9 cellular contexts compared by ENCODE assay signal in genomic region chr17:7929158-7930029, GRCh38. TPM values are rescaled to one million over a fixed set of nuclear protein-coding genes. Genes with fewer than 3 reads are reported as not detected.
DNase-seq lines count a peak whose midpoint lies in the region; ATAC-seq, FAIRE-seq and TF ChIP-seq lines count a peak whose summit lies in the region.
"Had no signal": no experiment of that assay in that cellular context is flagged by ENCODE, and none has a peak within 500 bp of the region (broad histone marks: within the 10 kb centered on the region; RNA-seq: fewer than 3 reads in every experiment).

TSS of gene KCNAB3 (minus strand) at chr17:7929856. CDS start at chr17:7929435, 421 bp downstream.

- no peak within 1 kb of the TSS for H3K9ac ChIP-seq in PC-3 (ENCODE audit: low read length)
- no peak within 1 kb of the TSS; the same call in 1 of the 2 replicates for H3K9ac ChIP-seq in GM12878 (ENCODE audit: control insufficient read depth, insufficient read depth, low read length)
- peak within 1 kb of the TSS; percentile 39; the same call in 1 of the 2 replicates for H3K9ac ChIP-seq in iPS-20b (ENCODE audit: low read depth, low read length)
- H3K9ac ChIP-seq: parathyroid adenoma had no signal

- H3K9me3 ChIP-seq in PC-3 (ENCODE audit: low read length) (no peaks in the 10 kb centered on the region), GM12878 (replicated peaks; ENCODE audit: control insufficient read depth, insufficient read depth, low read length) (no peaks in the 10 kb centered on the region), iPS-20b (ENCODE audit: insufficient read depth, low read depth, low read length) (no peaks in the 10 kb centered on the region)

- H3K36me3 ChIP-seq in PC-3 (ENCODE audit: low read depth, low read length) (no peaks in the 10 kb centered on the region), GM12878 (ENCODE audit: control insufficient read depth in 2 of 2, insufficient read depth in 2 of 2, low read length in 1 of 2) (no peaks in the 10 kb centered on the region; a peak in 1 of 4 replicates), iPS-20b (ENCODE audit: insufficient read depth, low read depth, low read length) (peaks cover under 1% of the 10 kb centered on the region; the same call in 1 of the 2 replicates)

- H3K27ac ChIP-seq in PC-3 (ENCODE audit: low read length) (no peak within 1 kb of the TSS), GM12878 (ENCODE audit: control insufficient read depth, insufficient read depth) (no peak within 1 kb of the TSS), iPS-20b (ENCODE audit: low read length) (no peak within 1 kb of the TSS)

- BruUV-seq in PC-3 (replicated peaks; lab: Mats Ljungman, UMichigan), result no TSS peak
- no TSS peak for BruUV-seq in GM12878 (replicated peaks; lab: Mats Ljungman, UMichigan)

- TF ChIP-seq RAD21 in GM12878 (IDR thresholded peaks at IDR 0.05; ENCODE audit: insufficient read depth, low read depth, low read length), result no peak

- intact Hi-C loops in PC-3 (cut with micrococcal nuclease) (loop anchor here (5.0 kb wide), 2 partner anchors 53 to 128 kb away; no protein-coding TSS in a partner anchor), GM12878 (cut with micrococcal nuclease; ENCODE audit: unreplicated experiment) (loop anchor here (5.0 kb wide), 1 partner anchor 58 kb away; no protein-coding TSS in a partner anchor), lower leg skin (cut with DNase I; ENCODE audit: low total_unique reads) (no loop called here)

- TF ChIP-seq CTCF in PC-3 (conservative IDR thresholded peaks at IDR 0.05; ENCODE audit: low read depth, low read length) (no peak), GM12878 (IDR thresholded peaks at IDR 0.05 in 2 of 3, conservative IDR thresholded peaks at IDR 0.05 in 1 of 3; ENCODE audit: control insufficient read depth in 2 of 3, extremely low read depth in 1 of 3, insufficient read depth in 1 of 3, low read depth in 3 of 3, low read length in 3 of 3) (no peak), lower leg skin (IDR thresholded peaks at IDR 0.05) (no peak)

- DNase-seq in EL (peak; percentile 82), PC-3 (no peak), GM12878 (ENCODE audit: low read depth, low spot score) (no peak), GM12891 (ENCODE audit: insufficient read length, low spot score) (no peak), kidney glomerular epithelial cell (lab: John Stamatoyannopoulos, UW) (no peak), lower leg skin (ENCODE audit: low spot score in 2 of 2) (no peak)
- DNase-seq in stimulated activated CD4-positive, alpha-beta T cell treated with anti-CD3 and anti-CD28 coated beads, Interleukin-2, amount 100 ng/mL, for 48 hours, result peak; percentile 30 to 48

- peaks cover 35% of the 10 kb centered on the region for H3K79me2 ChIP-seq in PC-3 (ENCODE audit: low read length)
- peaks cover 31% of the 10 kb centered on the region for H3K79me2 ChIP-seq in GM12878 (ENCODE audit: control insufficient read depth, insufficient read depth, low read length)
- H3K79me2 ChIP-seq: parathyroid adenoma had no signal

- H3K4me3 ChIP-seq in PC-3 (ENCODE audit: low read length) (peak within 1 kb of the TSS; percentile 98; the same call in 1 of the 2 replicates), GM12878 (peak within 1 kb of the TSS; percentile 100; the same call in 1 of the 2 replicates), iPS-20b (ENCODE audit: low read length) (peak within 1 kb of the TSS; percentile 68), lower leg skin (ENCODE audit: low read depth, poor library complexity, severe bottlenecking) (no peak within 1 kb of the TSS)

- TF ChIP-seq EP300 in GM12878 (IDR thresholded peaks at IDR 0.05; ENCODE audit: borderline replicate concordance in 1 of 2, control insufficient read depth in 1 of 2, low read depth in 2 of 2, low read length in 2 of 2), result no peak

- TF ChIP-seq POLR2A in GM12878 (IDR thresholded peaks at IDR 0.05; ENCODE audit: low read depth, low read length), result no peak
- no peak for TF ChIP-seq POLR2A in GM12891 (IDR thresholded peaks at IDR 0.05; ENCODE audit: low read depth, low read length)
- no peak for TF ChIP-seq POLR2A in lower leg skin (IDR thresholded peaks at IDR 0.05)

- H4K20me1 ChIP-seq in PC-3 (ENCODE audit: low read length), result no peaks in the 10 kb centered on the region
- H4K20me1 ChIP-seq in GM12878 (ENCODE audit: control insufficient read depth, insufficient read depth), result no peaks in the 10 kb centered on the region

- CTCF ChIA-PET in PC-3 (lab: Charles Lee) (no interaction called here), GM12878 (lab: Yijun Ruan, JAX) (interaction anchor here (0.6 to 8.9 kb wide), 3 partner anchors 53 to 106 kb away, joined by 3 to 76 read pairs (median 5); no protein-coding TSS in a partner anchor)

- SMC1A ChIA-PET in GM12878 (lab: Charles Lee; ENCODE audit: uncharacterized antibody, unreplicated experiment), result interaction anchor here (0.6 to 1.1 kb wide), 3 partner anchors 14 to 191 kb away, joined by 3 to 4 read pairs (median 3); partner anchors contain the start of gene RNF227

- no peaks in the 10 kb centered on the region for H3K9me2 ChIP-seq in PC-3 (replicated peaks; ENCODE audit: low read length)

- FAIRE-seq in GM12878 (lab: Jason Lieb, UNC) (no peak), GM12891 (lab: Jason Lieb, UNC) (no peak)

- H3F3A ChIP-seq in PC-3 (ENCODE audit: low read length, unreplicated experiment), result no peaks in the 10 kb centered on the region

- H2AFZ ChIP-seq in PC-3 (ENCODE audit: low read length), result no peak within 1 kb of the TSS
- H2AFZ ChIP-seq in GM12878 (ENCODE audit: control insufficient read depth, low read depth, low read length), result no peak within 1 kb of the TSS; the same call in 1 of the 2 replicates
- H2AFZ ChIP-seq: parathyroid adenoma had no signal

- RAD21 ChIA-PET in GM12878 (lab: Charles Lee; ENCODE audit: unreplicated experiment), result interaction anchor here (1.0 kb wide), 1 partner anchor 14 kb away, joined by 3 read pairs; the partner anchor contains the start of gene RNF227

- peak within 1 kb of the TSS; percentile 99 for H3K4me2 ChIP-seq in PC-3 (ENCODE audit: low read length)
- H3K4me2 ChIP-seq in GM12878 (ENCODE audit: control insufficient read depth, insufficient read depth), result peak within 1 kb of the TSS; percentile 59

- 62% methylated on average over 37 of the region's 67 CpGs for WGBS in GM12878 (ENCODE audit: insufficient coverage, insufficient replicate concordance, low lambda C conversion rate, missing lambda C conversion rate)
- WGBS in lower leg skin, 2 donors, result 36 to 44% methylated on average over 48 to 59 of the region's 67 CpGs

- in situ Hi-C loops in GM12878 (cut with MboI), result no loop called here

- H3K27me3 ChIP-seq in PC-3 (ENCODE audit: low read length), result no peaks in the 10 kb centered on the region
- H3K27me3 ChIP-seq in GM12878 (replicated peaks in 1 of 2; ENCODE audit: control insufficient read depth in 2 of 2, insufficient read depth in 2 of 2, low read length in 1 of 2), result no peaks in the 10 kb centered on the region
- H3K27me3 ChIP-seq in iPS-20b (ENCODE audit: insufficient read depth, low read length), result peaks cover 49% of the 10 kb centered on the region

- H3K4me1 ChIP-seq in PC-3 (ENCODE audit: insufficient read depth, low read length) (peaks cover 19% of the 10 kb centered on the region), GM12878 (ENCODE audit: control insufficient read depth, insufficient read depth, low read length) (peaks cover 8% of the 10 kb centered on the region), iPS-20b (ENCODE audit: insufficient read depth, low read length) (peaks cover 7% of the 10 kb centered on the region; the same call in 1 of the 2 replicates)

- ATAC-seq in PC-3, result no peak
- ATAC-seq in GM12878, result peak; percentile 74

- POLR2A ChIA-PET in PC-3 (lab: Charles Lee; ENCODE audit: unreplicated experiment), result no interaction called here
- POLR2A ChIA-PET in GM12878 (lab: Charles Lee), result interaction anchor here (0.5 to 1.6 kb wide), 5 partner anchors 10 to 92 kb away, joined by 4 to 6 read pairs (median 4); partner anchors contain the start of gene RNF227

TF ChIP-seq in GM12878, 131 proteins besides CTCF, POLR2A, EP300 and RAD21 (continues in another document):
- no peak for TF ChIP-seq KLF5 (IDR thresholded peaks at IDR 0.05; ENCODE audit: partially characterized antibody)

TF ChIP-seq in GM12891, 5 proteins besides CTCF, POLR2A, EP300 and RAD21:
- TF ChIP-seq PAX5 (IDR thresholded peaks at IDR 0.05; ENCODE audit: insufficient read depth, low read length, severe bottlenecking), result no peak
- no peak for TF ChIP-seq POU2F2 (IDR thresholded peaks at IDR 0.05; ENCODE audit: low read depth, low read length)
- TF ChIP-seq TAF1 (IDR thresholded peaks at IDR 0.05; ENCODE audit: low read depth, low read length), result no peak
- TF ChIP-seq SPI1 (IDR thresholded peaks at IDR 0.05; ENCODE audit: low read depth, low read length), result no peak
- TF ChIP-seq POLR2AphosphoS5 (IDR thresholded peaks at IDR 0.05; ENCODE audit: low read depth, low read length), result no peak

RNA-seq across cellular contexts. Expression of gene KCNAB3, which starts in this region (rescaled TPM):
- total RNA-seq in PC-3 (2014; rRNA removed) (0.26 and 0.75 TPM in 2 replicates), GM12878 (2014; rRNA removed) (1.9 and 2.3 TPM in 2 replicates), GM12878 (2014; rRNA removed; fragmentation: Illumina TruSeq; extraction: Trizol) (1.2 and 1.6 TPM in 2 replicates), GM12878 (2021) (3.9 and 7.0 TPM in 2 replicates), lower leg skin (under 1 TPM; 0.10 to 0.49 (median 0.24) TPM)
- 7.1 and 7.6 TPM in 2 replicates for total RNA-seq in GM12878 (2013; cell fraction: nucleolus; rRNA removed)
- polyA plus RNA-seq in GM12878 (2011; ENCODE audit: low read depth), result 2.1 TPM
- polyA plus RNA-seq in GM12878 (2011; rRNA removed) (1.6 and 1.9 TPM in 2 replicates), GM12878 (2014; fragmentation: Illumina TruSeq; extraction: Trizol) (2.0 and 2.6 TPM in 2 replicates), GM12878 (2014; fragmentation: Nextera tagmentation; extraction: Ambion mirVana) (under 1 TPM; 0.22 to 0.42 TPM), GM12878 (2014; rRNA removed) (6.3 and 7.9 TPM in 2 replicates), GM12878 (2016; fragmentation: Nextera tagmentation; extraction: Ambion mirVana) (1 to 10 TPM; 1.5 to 1.7 TPM)
- 0.94 and 2.1 TPM in 2 replicates for polyA plus RNA-seq in GM12878 (2011; cell fraction: cytosol; rRNA removed)
- polyA plus RNA-seq in GM12878 (2011; cell fraction: nucleus; rRNA removed), result 30.2 and 30.7 TPM in 2 replicates
- polyA plus RNA-seq in GM12878 (2012), result 2.3 and 3.0 TPM in 2 replicates
- 1.4 TPM in 2 replicates for polyA minus RNA-seq in GM12878 (2011; rRNA and poly(A)+ RNA removed)
- polyA minus RNA-seq in GM12878 (2011; cell fraction: cytosol; rRNA and poly(A)+ RNA removed), result not detected in 2 replicates
- polyA minus RNA-seq in GM12878 (2011; cell fraction: nucleus; rRNA and poly(A)+ RNA removed), result 5.8 and 10.7 TPM in 2 replicates
- 2.3 TPM for polyA plus RNA-seq in GM12891 (2012; ENCODE audit: low read depth, missing spikeins)

Comparison
In these comparisons a context has a peak if more than half of its experiments do, and no peak if none do; other contexts are left out.
1. DNase-seq: peak in EL (single experiment) and stimulated activated CD4-positive, alpha-beta T cell treated with anti-CD3 and anti-CD28 coated beads, Interleukin-2, amount 100 ng/mL, for 48 hours (2 of 2); none in PC-3 (single experiment), GM12878 (single experiment), GM12891 (single experiment), kidney glomerular epithelial cell (single experiment) and lower leg skin (0 of 2).